10 cellular contexts compared by ENCODE assay signal in the genomic region with DNA sequence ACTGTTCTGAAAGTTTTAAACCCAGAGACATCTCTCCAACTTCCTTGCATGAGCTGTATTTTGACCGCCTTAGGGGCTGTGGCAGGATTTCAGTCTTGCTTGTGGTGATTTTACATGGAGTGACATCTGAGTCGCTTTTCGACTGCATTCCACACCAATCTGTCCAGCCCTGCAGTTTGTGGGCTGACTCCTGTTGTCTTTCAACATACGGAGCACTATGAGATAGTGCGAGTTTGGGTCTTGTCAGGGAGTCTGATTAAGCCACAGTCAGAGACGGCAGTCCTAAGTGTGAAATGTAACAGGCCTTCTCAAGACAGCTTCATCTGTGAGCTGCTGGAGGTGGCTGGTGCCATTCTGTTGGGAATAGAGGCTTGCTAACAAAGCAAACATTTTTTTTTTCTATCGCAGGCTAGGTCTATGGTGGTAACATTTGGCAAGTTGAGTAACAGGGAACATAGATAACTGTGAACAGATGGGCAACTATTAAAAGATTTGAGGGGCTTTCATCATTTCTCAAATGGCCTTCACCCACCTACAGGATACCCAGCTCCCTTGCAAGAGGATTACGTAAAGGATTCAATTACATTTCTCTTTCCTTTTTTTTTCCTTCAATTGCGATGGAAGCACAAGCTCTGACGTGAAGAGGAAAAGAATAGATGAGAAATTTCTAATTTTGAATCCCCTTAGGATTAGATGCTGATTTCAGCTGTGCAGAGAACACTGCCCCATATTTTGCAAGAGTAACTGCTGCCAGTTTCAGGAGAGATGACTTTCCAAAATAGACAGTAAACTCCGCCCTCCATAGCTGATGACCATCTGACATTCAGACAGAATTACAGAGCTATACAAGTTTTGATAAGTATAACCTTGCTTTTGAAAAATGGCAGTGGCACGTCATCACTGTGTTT. TPM values are rescaled to one million over a fixed set of nuclear protein-coding genes. Genes with fewer than 3 reads are reported as not detected.
DNase-seq lines count a peak whose midpoint lies in the region; ATAC-seq and TF ChIP-seq lines count a peak whose summit lies in the region.
"Had no signal": no experiment of that assay in that cellular context is flagged by ENCODE, and none has a peak within 500 bp of the region (broad histone marks: within the 10 kb centered on the region; RNA-seq: fewer than 3 reads in every experiment).

No MANE protein-coding gene starts in this region.

- WGBS in gastroesophageal sphincter (ENCODE audit: low coverage in 1 of 2), 2 donors = 23 to 45% methylated on average over 8 to 10 of the region's 12 CpGs

- H3K36me3 ChIP-seq in gastroesophageal sphincter (peaks cover 0 to 7% of the 10 kb centered on the region in 2 donors), gastrocnemius medialis (no peaks in the 10 kb centered on the region)

- H3K9me3 ChIP-seq in gastroesophageal sphincter (no peaks in the 10 kb centered on the region), gastrocnemius medialis (no peaks in the 10 kb centered on the region)

- TF ChIP-seq POLR2A in gastroesophageal sphincter (IDR thresholded peaks at IDR 0.05) = no peak
- peak; percentile 36 to 57 for TF ChIP-seq POLR2A in gastrocnemius medialis (IDR thresholded peaks at IDR 0.05)

- intact Hi-C loops in gastrocnemius medialis (cut with DNase I; ENCODE audit: low total_unique reads) = loop anchor here (1.0 to 2.0 kb wide), 2 partner anchors 24 to 129 kb away; no protein-coding TSS in a partner anchor

- DNase-seq in GM04504 (ENCODE audit: low read depth) (peak; percentile 53), SK-MEL-5 (ENCODE audit: low read depth, low spot score) (peak; percentile 19), gastrocnemius medialis (peak; percentile 55 to 65), NCI-H2107 treated with DMSO at 0.1 percent for 48 hours (lab: John Stamatoyannopoulos, UW; ENCODE audit: unreplicated experiment) (no peak), HK-2 (ENCODE audit: unreplicated experiment) (no peak), NCI-H2081 treated with DMSO at 0.1 percent for 48 hours (lab: John Stamatoyannopoulos, UW) (no peak)
- DNase-seq in stimulated activated CD4-positive, alpha-beta T cell treated with anti-CD3 and anti-CD28 coated beads, Interleukin-12 subunit alpha, Interleukin-12 subunit beta, amount 100 ng/mL, for 4 hours = no peak
- DNase-seq: activated naive CD8-positive, alpha-beta T cell treated with anti-CD3 and anti-CD28 coated beads, Interleukin-2, amount 10 ng/mL, durations not matched to agents 7 days and 5 days; midbrain had no signal

- H3K4me1 ChIP-seq in gastroesophageal sphincter (peaks cover 3 to 53% (median 11%) of the 10 kb centered on the region in 3 donors), gastrocnemius medialis (peaks cover 66 to 76% of the 10 kb centered on the region in 2 donors)

- H3K4me3 ChIP-seq in gastroesophageal sphincter = no peak overlapping the region
- peak overlapping the region; percentile 8 to 24 (median 10) for H3K4me3 ChIP-seq in gastrocnemius medialis

- H3K27me3 ChIP-seq in gastroesophageal sphincter = no peaks in the 10 kb centered on the region
- H3K27me3 ChIP-seq in gastrocnemius medialis = no peaks in the 10 kb centered on the region

- TF ChIP-seq CTCF in gastroesophageal sphincter (IDR thresholded peaks at IDR 0.05) (no peak), gastrocnemius medialis (IDR thresholded peaks at IDR 0.05 in 4 of 5, conservative IDR thresholded peaks at IDR 0.05 in 1 of 5) (peak in 1 of 5 experiments; percentile 26)

- ATAC-seq in gastroesophageal sphincter = peak; percentile 49
- ATAC-seq in gastrocnemius medialis = peak; percentile 92 to 95

- no peak for TF ChIP-seq EP300 in gastroesophageal sphincter (IDR thresholded peaks at IDR 0.05)

- in situ Hi-C loops in SK-MEL-5 (cut with HindIII; ENCODE audit: low pct_unique_long_range_greater_than_20kb, low sequenced_read_pairs) (no loop called here), gastrocnemius medialis (cut with MboI; ENCODE audit: low sequenced_read_pairs in 4 of 4) (no loop called here)

- H3K27ac ChIP-seq in gastroesophageal sphincter = peak overlapping the region; percentile 59 to 75 (median 74)
- peak overlapping the region; percentile 96 to 98 (median 96) for H3K27ac ChIP-seq in gastrocnemius medialis

RNA-seq across cellular contexts. Expression of a gene that starts 25.1 kb away (rescaled TPM):
- 21.3 and 21.8 TPM in 2 replicates for total RNA-seq in SK-MEL-5 (2014; rRNA removed; shearing (Covaris generic))
- polyA plus RNA-seq in SK-MEL-5 (2015; cell fraction: cytosol; rRNA removed) = 24.2 and 27.1 TPM in 2 replicates
- polyA plus RNA-seq in SK-MEL-5 (2015; cell fraction: nucleus; rRNA removed) = 11.4 and 17.3 TPM in 2 replicates
- total RNA-seq in gastroesophageal sphincter (10 to 100 TPM; 28.5 to 66.5 (median 59.0) TPM), gastrocnemius medialis (100 to 1,000 TPM; 208 to 439 (median 295) TPM)
- total RNA-seq: activated naive CD8-positive, alpha-beta T cell treated with anti-CD3 and anti-CD28 coated beads, Interleukin-2, amount 10 ng/mL, durations not matched to agents 7 days and 5 days had no signal

Comparison
In these comparisons a context has a peak if more than half of its experiments do, and no peak if none do; other contexts are left out.
1. DNase-seq: peak in GM04504 (single experiment), SK-MEL-5 (single experiment) and gastrocnemius medialis (2 of 2); none in NCI-H2107 treated with DMSO at 0.1 percent for 48 hours (single experiment), HK-2 (single experiment), stimulated activated CD4-positive, alpha-beta T cell treated with anti-CD3 and anti-CD28 coated beads, Interleukin-12 subunit alpha, Interleukin-12 subunit beta, amount 100 ng/mL, for 4 hours (single experiment) and NCI-H2081 treated with DMSO at 0.1 percent for 48 hours (single experiment).
2. H3K4me3 ChIP-seq: peak in gastrocnemius medialis (4 of 4); none in gastroesophageal sphincter (0 of 2).
3. POLR2A ChIP-seq: peak in gastrocnemius medialis (2 of 2); none in gastroesophageal sphincter (0 of 2).